ENCODE assay signal across 1 cellular context in the genomic region with DNA sequence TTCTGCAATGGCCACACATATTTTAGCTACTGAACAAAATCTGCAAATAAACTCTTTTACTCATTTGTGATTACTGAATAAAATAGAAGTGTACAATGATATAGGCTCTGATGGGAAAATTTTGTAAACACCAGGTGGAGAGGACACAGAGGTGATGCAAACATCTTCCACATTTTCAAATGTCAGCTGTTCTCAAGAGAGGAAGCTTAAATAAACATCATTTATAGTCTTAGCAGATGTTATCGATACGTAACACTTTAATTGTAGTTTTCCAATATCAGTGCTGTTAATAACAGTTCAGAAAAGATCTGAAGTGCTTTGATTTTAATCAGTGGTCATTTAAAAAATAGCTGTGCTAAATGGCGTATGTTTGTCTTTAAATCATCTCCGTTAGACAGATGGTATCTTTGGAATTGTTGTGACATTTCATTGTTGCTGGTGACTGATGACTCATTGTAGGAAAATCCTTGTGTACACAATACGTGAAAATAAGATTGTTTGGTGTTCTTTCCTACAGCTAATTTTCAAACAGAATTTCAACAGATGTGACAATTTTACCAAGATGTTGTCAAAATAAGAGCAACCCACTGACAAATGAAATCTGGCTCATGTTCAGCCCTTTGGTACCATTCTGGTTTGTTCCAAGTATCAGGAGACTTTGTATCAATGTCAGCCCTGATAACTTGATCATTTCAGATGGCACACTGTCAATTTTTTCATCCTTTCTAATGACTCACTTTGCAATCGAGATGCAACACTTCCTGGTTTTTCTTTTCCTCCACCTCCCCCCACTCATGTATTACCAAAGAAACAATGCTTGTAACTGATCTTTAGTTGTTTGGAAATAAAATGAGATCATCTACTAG.
TF ChIP-seq lines count a peak whose summit lies in the region.

No MANE protein-coding gene starts in this region.

TF ChIP-seq in SK-N-SH, 30 proteins besides CTCF, POLR2A, EP300 and RAD21 (continued from another document):
- TF ChIP-seq, protein P1, sequence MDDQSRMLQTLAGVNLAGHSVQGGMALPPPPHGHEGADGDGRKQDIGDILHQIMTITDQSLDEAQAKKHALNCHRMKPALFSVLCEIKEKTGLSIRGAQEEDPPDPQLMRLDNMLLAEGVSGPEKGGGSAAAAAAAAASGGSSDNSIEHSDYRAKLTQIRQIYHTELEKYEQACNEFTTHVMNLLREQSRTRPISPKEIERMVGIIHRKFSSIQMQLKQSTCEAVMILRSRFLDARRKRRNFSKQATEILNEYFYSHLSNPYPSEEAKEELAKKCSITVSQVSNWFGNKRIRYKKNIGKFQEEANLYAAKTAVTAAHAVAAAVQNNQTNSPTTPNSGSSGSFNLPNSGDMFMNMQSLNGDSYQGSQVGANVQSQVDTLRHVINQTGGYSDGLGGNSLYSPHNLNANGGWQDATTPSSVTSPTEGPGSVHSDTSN (IDR thresholded peaks at IDR 0.05): peak; percentile 69
- TF ChIP-seq CHD2 (IDR thresholded peaks at IDR 0.05; ENCODE audit: low read length, partially characterized antibody) (no peak), MXI1 (IDR thresholded peaks at IDR 0.05; ENCODE audit: low read depth, low read length) (no peak), GATA2 (CRISPR knock-in tag; IDR thresholded peaks at IDR 0.05) (peak; percentile 46; the same call in 1 of the 2 replicates), FOXM1 (IDR thresholded peaks at IDR 0.05; ENCODE audit: low read depth) (no peak), RXRA (IDR thresholded peaks at IDR 0.05; ENCODE audit: borderline replicate concordance, low read depth) (0 out of 2 replicates have a peak, but pooled peaks have one; percentile 24), RFX5 (IDR thresholded peaks at IDR 0.05; ENCODE audit: low read length) (no peak), JUND (IDR thresholded peaks at IDR 0.05) (peak; percentile 58), RCOR1 (IDR thresholded peaks at IDR 0.05; ENCODE audit: low read length) (no peak), GABPA (IDR thresholded peaks at IDR 0.05; ENCODE audit: low read depth) (no peak), ELF1 (IDR thresholded peaks at IDR 0.05) (peak; percentile 73), MEF2A (IDR thresholded peaks at IDR 0.05; ENCODE audit: borderline replicate concordance, low read depth) (no peak), NFIC (IDR thresholded peaks at IDR 0.05; ENCODE audit: borderline replicate concordance) (0 out of 2 replicates have a peak, but pooled peaks have one; percentile 16), FOSL2 (IDR thresholded peaks at IDR 0.05; ENCODE audit: borderline replicate concordance, low read depth) (peak; percentile 25; the same call in 1 of the 2 replicates), TEAD4 (IDR thresholded peaks at IDR 0.05; ENCODE audit: borderline replicate concordance, insufficient read depth) (peak; percentile 41; the same call in 1 of the 2 replicates)
- TF ChIP-seq, protein P2, sequence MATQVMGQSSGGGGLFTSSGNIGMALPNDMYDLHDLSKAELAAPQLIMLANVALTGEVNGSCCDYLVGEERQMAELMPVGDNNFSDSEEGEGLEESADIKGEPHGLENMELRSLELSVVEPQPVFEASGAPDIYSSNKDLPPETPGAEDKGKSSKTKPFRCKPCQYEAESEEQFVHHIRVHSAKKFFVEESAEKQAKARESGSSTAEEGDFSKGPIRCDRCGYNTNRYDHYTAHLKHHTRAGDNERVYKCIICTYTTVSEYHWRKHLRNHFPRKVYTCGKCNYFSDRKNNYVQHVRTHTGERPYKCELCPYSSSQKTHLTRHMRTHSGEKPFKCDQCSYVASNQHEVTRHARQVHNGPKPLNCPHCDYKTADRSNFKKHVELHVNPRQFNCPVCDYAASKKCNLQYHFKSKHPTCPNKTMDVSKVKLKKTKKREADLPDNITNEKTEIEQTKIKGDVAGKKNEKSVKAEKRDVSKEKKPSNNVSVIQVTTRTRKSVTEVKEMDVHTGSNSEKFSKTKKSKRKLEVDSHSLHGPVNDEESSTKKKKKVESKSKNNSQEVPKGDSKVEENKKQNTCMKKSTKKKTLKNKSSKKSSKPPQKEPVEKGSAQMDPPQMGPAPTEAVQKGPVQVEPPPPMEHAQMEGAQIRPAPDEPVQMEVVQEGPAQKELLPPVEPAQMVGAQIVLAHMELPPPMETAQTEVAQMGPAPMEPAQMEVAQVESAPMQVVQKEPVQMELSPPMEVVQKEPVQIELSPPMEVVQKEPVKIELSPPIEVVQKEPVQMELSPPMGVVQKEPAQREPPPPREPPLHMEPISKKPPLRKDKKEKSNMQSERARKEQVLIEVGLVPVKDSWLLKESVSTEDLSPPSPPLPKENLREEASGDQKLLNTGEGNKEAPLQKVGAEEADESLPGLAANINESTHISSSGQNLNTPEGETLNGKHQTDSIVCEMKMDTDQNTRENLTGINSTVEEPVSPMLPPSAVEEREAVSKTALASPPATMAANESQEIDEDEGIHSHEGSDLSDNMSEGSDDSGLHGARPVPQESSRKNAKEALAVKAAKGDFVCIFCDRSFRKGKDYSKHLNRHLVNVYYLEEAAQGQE (IDR thresholded peaks at IDR 0.05; ENCODE audit: low read depth, low read length): no peak
